Comparison of ENCODE assay signal across 23 cellular contexts in genomic region chr20:19966840-19967239, GRCh38. TPM values are rescaled to one million over a fixed set of nuclear protein-coding genes. Genes with fewer than 3 reads are reported as not detected.
A peak's percentile ranks its signal among the peaks of the same experiment; 100 is the strongest.
DNase-seq lines count a peak whose midpoint lies in the region; ATAC-seq, FAIRE-seq and TF ChIP-seq lines count a peak whose summit lies in the region.
"Had no signal": no experiment of that assay in that cellular context is flagged by ENCODE, and none has a peak within 500 bp of the region (broad histone marks: within the 10 kb centered on the region; RNA-seq: fewer than 3 reads in every experiment).

No MANE protein-coding gene starts in this region.

- no peak overlapping the region for H3K27ac Mint-ChIP-seq in activated T-helper 1 cell treated with anti-CD3 and anti-CD28 coated beads, Interleukin-12 subunit alpha, Interleukin-12 subunit beta, Interleukin-2, Interleukin-4 antibody, amounts not matched to agents 30 ng/mL and 10 ng/mL and 1 ng/mL, durations not matched to agents 14 hours and 24 hours and 36 hours
- H3K27ac Mint-ChIP-seq: activated naive CD4-positive, alpha-beta T cell treated with anti-CD3 and anti-CD28 coated beads, Interleukin-2, amount 10 ng/mL, durations not matched to agents 7 days and 5 days; memory B cell; naive B cell; T-helper 2 cell treated with Interferon-gamma antibody and Interleukin-4, amounts not matched to agents 5 μg/mL and 100 μg/mL, for 36 hours had no signal

- H3K27ac ChIP-seq in left ventricle myocardium inferior (replicated peaks) (peak overlapping the region; percentile 22), heart left ventricle (no peak overlapping the region)
- no peak overlapping the region for H3K27ac ChIP-seq in effector memory CD4-positive, alpha-beta T cell (ENCODE audit: insufficient read depth, low read length, poor library complexity, severe bottlenecking)
- H3K27ac ChIP-seq: WERI-Rb-1 had no signal

- no peaks in the 10 kb centered on the region for H3K9me3 ChIP-seq in left ventricle myocardium inferior (replicated peaks)
- no peaks in the 10 kb centered on the region for H3K9me3 ChIP-seq in heart left ventricle
- no peaks in the 10 kb centered on the region for H3K9me3 ChIP-seq in effector memory CD4-positive, alpha-beta T cell (ENCODE audit: control insufficient read depth, low read length)
- H3K9me3 ChIP-seq: A549, suprapubic skin had no signal

- H3K27me3 ChIP-seq in left ventricle myocardium inferior (ENCODE audit: low read depth) (no peaks in the 10 kb centered on the region), heart left ventricle (no peaks in the 10 kb centered on the region)
- no peaks in the 10 kb centered on the region for H3K27me3 ChIP-seq in effector memory CD4-positive, alpha-beta T cell (replicated peaks; ENCODE audit: control insufficient read depth, insufficient read depth, low read length, poor library complexity, severe bottlenecking)
- H3K27me3 ChIP-seq: suprapubic skin had no signal

- H3K27me3 Mint-ChIP-seq in activated T-helper 1 cell treated with anti-CD3 and anti-CD28 coated beads, Interleukin-12 subunit alpha, Interleukin-12 subunit beta, Interleukin-2, Interleukin-4 antibody, amounts not matched to agents 30 ng/mL and 10 ng/mL and 1 ng/mL, durations not matched to agents 14 hours and 24 hours and 36 hours (ENCODE audit: insufficient read depth) = peaks cover 9% of the 10 kb centered on the region
- H3K27me3 Mint-ChIP-seq: activated naive CD4-positive, alpha-beta T cell treated with anti-CD3 and anti-CD28 coated beads, Interleukin-2, amount 10 ng/mL, durations not matched to agents 7 days and 5 days had no signal

- no peaks in the 10 kb centered on the region for H3K9me3 Mint-ChIP-seq in activated T-helper 1 cell treated with anti-CD3 and anti-CD28 coated beads, Interleukin-12 subunit alpha, Interleukin-12 subunit beta, Interleukin-2, Interleukin-4 antibody, amounts not matched to agents 30 ng/mL and 10 ng/mL and 1 ng/mL, durations not matched to agents 14 hours and 24 hours and 36 hours
- H3K9me3 Mint-ChIP-seq: activated naive CD4-positive, alpha-beta T cell treated with anti-CD3 and anti-CD28 coated beads, Interleukin-2, amount 10 ng/mL, durations not matched to agents 7 days and 5 days; naive B cell; T-helper 2 cell treated with Interferon-gamma antibody and Interleukin-4, amounts not matched to agents 5 μg/mL and 100 μg/mL, for 36 hours had no signal

- WGBS in heart left ventricle, 4 donors = 77 to 80% (median 79%) methylated on average over 1 of the region's 1 CpG

- no peak overlapping the region for H3K4me3 Mint-ChIP-seq in activated T-helper 1 cell treated with anti-CD3 and anti-CD28 coated beads, Interleukin-12 subunit alpha, Interleukin-12 subunit beta, Interleukin-2, Interleukin-4 antibody, amounts not matched to agents 30 ng/mL and 10 ng/mL and 1 ng/mL, durations not matched to agents 14 hours and 24 hours and 36 hours
- H3K4me3 Mint-ChIP-seq: activated naive CD4-positive, alpha-beta T cell treated with anti-CD3 and anti-CD28 coated beads, Interleukin-2, amount 10 ng/mL, durations not matched to agents 7 days and 5 days; memory B cell; naive B cell; T-helper 2 cell treated with Interferon-gamma antibody and Interleukin-4, amounts not matched to agents 5 μg/mL and 100 μg/mL, for 36 hours had no signal

- in situ Hi-C loops in GM13976 (cut with MboI; ENCODE audit: low sequenced_read_pairs, unreplicated experiment) = no loop called here

- H3K36me3 ChIP-seq in left ventricle myocardium inferior = peaks cover 97% of the 10 kb centered on the region
- peaks cover 0 to 100% (median 92%) of the 10 kb centered on the region in 9 donors for H3K36me3 ChIP-seq in heart left ventricle
- no peaks in the 10 kb centered on the region for H3K36me3 ChIP-seq in effector memory CD4-positive, alpha-beta T cell (ENCODE audit: control insufficient read depth, insufficient read depth, low read length)
- H3K36me3 ChIP-seq: WERI-Rb-1 had no signal

- peak; percentile 89 for FAIRE-seq in islet of Langerhans (lab: Jason Lieb, UNC)
- FAIRE-seq: A549, kidney, small intestine had no signal

- TF ChIP-seq CTCF in left ventricle myocardium inferior (IDR thresholded peaks at IDR 0.05; ENCODE audit: borderline replicate concordance) (no peak), heart left ventricle (IDR thresholded peaks at IDR 0.05) (no peak), GM13976 (IDR thresholded peaks at IDR 0.05; ENCODE audit: borderline replicate concordance, control extremely low read depth, extremely low read depth, insufficient read depth, missing control alignments) (no peak)

- no peaks in the 10 kb centered on the region for H3K4me1 Mint-ChIP-seq in activated T-helper 1 cell treated with anti-CD3 and anti-CD28 coated beads, Interleukin-12 subunit alpha, Interleukin-12 subunit beta, Interleukin-2, Interleukin-4 antibody, amounts not matched to agents 30 ng/mL and 10 ng/mL and 1 ng/mL, durations not matched to agents 14 hours and 24 hours and 36 hours (ENCODE audit: low read depth)

- no peak for ATAC-seq in heart left ventricle
- no peak for ATAC-seq in GM21619 (IDR thresholded peaks at IDR 0.05; ENCODE audit: unreplicated experiment)
- ATAC-seq: A549, SK-N-SH treated with all-trans-retinoic acid at 6 μM for 48 hours had no signal

- intact Hi-C loops in left ventricle myocardium inferior (cut with micrococcal nuclease) (no loop called here), heart left ventricle (cut with DNase I) (no loop called here)
- intact Hi-C loops in activated T-helper 1 cell treated with anti-CD3 and anti-CD28 coated beads, Interleukin-12 subunit alpha, Interleukin-12 subunit beta, Interleukin-2, Interleukin-4 antibody, amounts not matched to agents 30 ng/mL and 10 ng/mL and 1 ng/mL, durations not matched to agents 14 hours and 24 hours and 36 hours (cut with micrococcal nuclease) = no loop called here

- H3K4me3 ChIP-seq in left ventricle myocardium inferior (no peak overlapping the region), heart left ventricle (no peak overlapping the region)
- H3K4me3 ChIP-seq in effector memory CD4-positive, alpha-beta T cell (ENCODE audit: insufficient read depth, low read depth, low read length, poor library complexity, severe bottlenecking) = no peak overlapping the region
- H3K4me3 ChIP-seq: A549, suprapubic skin had no signal

- H3K4me1 ChIP-seq in left ventricle myocardium inferior (peaks cover 76% of the 10 kb centered on the region), heart left ventricle (peaks cover 0 to 59% (median 13%) of the 10 kb centered on the region in 12 donors)
- H3K4me1 ChIP-seq in effector memory CD4-positive, alpha-beta T cell (ENCODE audit: control insufficient read depth, insufficient read depth, low read length, poor library complexity, severe bottlenecking) = peaks cover 17% of the 10 kb centered on the region

- DNase-seq in left ventricle myocardium inferior (no peak), heart left ventricle (no peak), NCI-H345 treated with DMSO at 0.1 percent for 48 hours (lab: John Stamatoyannopoulos, UW; ENCODE audit: unreplicated experiment) (peak; percentile 59), GM13976 (ENCODE audit: low spot score) (no peak)
- no peak for DNase-seq in activated T-helper 1 cell treated with anti-CD3 and anti-CD28 coated beads, Interleukin-12 subunit alpha, Interleukin-12 subunit beta, Interleukin-2, Interleukin-4 antibody, amounts not matched to agents 30 ng/mL and 10 ng/mL and 1 ng/mL, durations not matched to agents 14 hours and 24 hours and 36 hours (ENCODE audit: low spot score)
- no peak for DNase-seq in effector memory CD4-positive, alpha-beta T cell
- DNase-seq: activated CD4-positive, alpha-beta T cell treated with anti-CD3 and anti-CD28 coated beads, Interleukin-2, amount 50 U/mL, for 1 hour; activated naive CD4-positive, alpha-beta T cell treated with anti-CD3 and anti-CD28 coated beads, Interleukin-2, amount 10 ng/mL, durations not matched to agents 7 days and 5 days; amniotic stem cell; cortex of kidney; kidney; naive B cell; NCI-H526 treated with DMSO at 0.1 percent for 48 hours; small intestine; stimulated activated CD4-positive, alpha-beta T cell treated with anti-CD3 and anti-CD28 coated beads, Interleukin-2, amount 100 ng/mL, for 24 hours; WERI-Rb-1 had no signal

- no peak for TF ChIP-seq POLR2A in heart left ventricle (IDR thresholded peaks at IDR 0.05)

- no peaks in the 10 kb centered on the region for H3K36me3 Mint-ChIP-seq in activated T-helper 1 cell treated with anti-CD3 and anti-CD28 coated beads, Interleukin-12 subunit alpha, Interleukin-12 subunit beta, Interleukin-2, Interleukin-4 antibody, amounts not matched to agents 30 ng/mL and 10 ng/mL and 1 ng/mL, durations not matched to agents 14 hours and 24 hours and 36 hours (ENCODE audit: low read depth)
- H3K36me3 Mint-ChIP-seq: activated naive CD4-positive, alpha-beta T cell treated with anti-CD3 and anti-CD28 coated beads, Interleukin-2, amount 10 ng/mL, durations not matched to agents 7 days and 5 days; memory B cell; naive B cell had no signal

RNA-seq across cellular contexts. Expression of gene NAA20, which starts 50.3 kb away (rescaled TPM):
- 67.5 TPM for total RNA-seq in left ventricle myocardium inferior
- 10 to 100 TPM; 36.0 to 79.8 (median 59.1) TPM for total RNA-seq in heart left ventricle
- polyA plus RNA-seq in heart left ventricle = 100 to 1,000 TPM; 108 to 130 TPM
- 86.3 and 89.9 TPM in 2 replicates for total RNA-seq in activated T-helper 1 cell treated with anti-CD3 and anti-CD28 coated beads, Interleukin-12 subunit alpha, Interleukin-12 subunit beta, Interleukin-2, Interleukin-4 antibody, amounts not matched to agents 30 ng/mL and 10 ng/mL and 1 ng/mL, durations not matched to agents 14 hours and 24 hours and 36 hours
